ENCODE assay signal across 12 cellular contexts in the genomic region with DNA sequence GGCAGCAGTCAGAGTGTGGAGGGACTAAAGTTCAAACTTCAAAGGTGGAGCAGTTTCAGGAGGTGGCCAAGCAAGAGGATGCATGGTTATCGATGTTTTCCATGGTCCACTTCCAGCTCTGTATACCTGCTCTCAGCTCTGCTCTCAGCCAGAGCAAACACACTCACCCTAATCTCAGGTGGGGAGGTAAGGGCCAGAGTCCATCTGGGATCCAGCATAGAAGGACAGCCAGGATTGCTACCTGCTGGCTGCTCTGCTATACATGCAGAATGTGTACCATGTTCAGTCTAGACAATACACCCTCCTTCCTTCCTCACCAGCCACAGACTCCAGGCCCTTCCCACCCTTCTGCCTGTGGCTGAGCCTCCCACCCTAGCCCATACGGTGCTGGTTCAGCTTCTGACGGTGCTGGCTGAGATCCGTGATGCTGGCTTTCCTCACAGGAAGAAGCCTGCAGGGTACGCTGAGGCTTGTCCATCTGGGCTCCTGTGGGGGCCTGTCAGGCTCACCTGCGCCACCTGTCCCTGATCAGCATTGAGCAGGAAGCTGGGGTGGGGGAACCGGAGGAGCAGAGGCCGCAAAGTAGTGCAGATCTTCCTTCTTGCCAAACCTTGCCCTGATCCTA. TPM values are rescaled to one million over a fixed set of nuclear protein-coding genes. Genes with fewer than 3 reads are reported as not detected.
DNase-seq lines count a peak whose midpoint lies in the region; ATAC-seq and TF ChIP-seq lines count a peak whose summit lies in the region.
"Had no signal": no experiment of that assay in that cellular context is flagged by ENCODE, and none has a peak within 500 bp of the region (broad histone marks: within the 10 kb centered on the region; RNA-seq: fewer than 3 reads in every experiment).

No MANE protein-coding gene starts in this region.

- H3K36me3 Mint-ChIP-seq in activated CD4-positive, alpha-beta T cell treated with anti-CD3 and anti-CD28 coated beads, Interleukin-2, amount 10 ng/mL, durations not matched to agents 24 days and 14 days (ENCODE audit: low read depth) = peaks cover 13% of the 10 kb centered on the region
- peaks cover 5% of the 10 kb centered on the region for H3K36me3 Mint-ChIP-seq in endodermal cell (ENCODE audit: low read depth)

- no peak overlapping the region for H4K12ac ChIP-seq in trophoblast cell (ENCODE audit: low read depth, low read length)

- H4K91ac ChIP-seq in trophoblast cell (ENCODE audit: low read depth, low read length) = no peak overlapping the region

- no peak overlapping the region for H3K18ac ChIP-seq in trophoblast cell (ENCODE audit: low read length)

- no peaks in the 10 kb centered on the region for H3K36me3 ChIP-seq in endodermal cell (ENCODE audit: control insufficient read depth, insufficient read depth, low read length)
- H3K36me3 ChIP-seq in trophoblast cell (ENCODE audit: control insufficient read depth in 1 of 2, insufficient read depth in 2 of 2, low read length in 2 of 2) = peaks cover 2% of the 10 kb centered on the region in 2 experiments

- H3K27ac ChIP-seq in endodermal cell (ENCODE audit: low read depth, low read length) (no peak overlapping the region), trophoblast cell (ENCODE audit: low read depth, low read length) (no peak overlapping the region)

- H3K4me1 Mint-ChIP-seq in activated CD4-positive, alpha-beta T cell treated with anti-CD3 and anti-CD28 coated beads, Interleukin-2, amount 10 ng/mL, durations not matched to agents 24 days and 14 days = peaks cover 39% of the 10 kb centered on the region
- peaks cover 25% of the 10 kb centered on the region for H3K4me1 Mint-ChIP-seq in endodermal cell

- 81 to 86% methylated on average over 6 to 8 of the region's 8 CpGs for WGBS in endodermal cell (ENCODE audit: insufficient coverage in 1 of 2, insufficient read length in 1 of 2), 2 experiments
- WGBS in trophoblast cell (ENCODE audit: extremely low coverage, insufficient coverage, insufficient read length) = no CpG with 5 or more reads among the region's 8 CpGs

- no peak overlapping the region for H3K4me2 ChIP-seq in trophoblast cell (ENCODE audit: low read length)

- TF ChIP-seq CTCF in endodermal cell (conservative IDR thresholded peaks at IDR 0.05) = peak; percentile 48

- no peak overlapping the region for H3K4me3 Mint-ChIP-seq in activated CD4-positive, alpha-beta T cell treated with anti-CD3 and anti-CD28 coated beads, Interleukin-2, amount 10 ng/mL, durations not matched to agents 24 days and 14 days
- no peak overlapping the region for H3K4me3 Mint-ChIP-seq in endodermal cell

- H3K27me3 ChIP-seq in endodermal cell (ENCODE audit: control insufficient read depth, insufficient read depth, low read length, poor library complexity, severe bottlenecking) (peaks cover 14% of the 10 kb centered on the region), trophoblast cell (ENCODE audit: insufficient read depth, low read length) (no peaks in the 10 kb centered on the region)

- intact Hi-C loops in activated CD4-positive, alpha-beta T cell treated with anti-CD3 and anti-CD28 coated beads, Interleukin-2, amount 10 ng/mL, durations not matched to agents 24 days and 14 days (cut with micrococcal nuclease) = no loop called here

- H3K9ac ChIP-seq in endodermal cell (ENCODE audit: extremely low read depth, low read length, poor library complexity, severe bottlenecking) (no peak overlapping the region), trophoblast cell (ENCODE audit: low read length) (no peak overlapping the region)

- no peak overlapping the region for H2AK5ac ChIP-seq in trophoblast cell (ENCODE audit: low read length)

- peaks cover 12% of the 10 kb centered on the region for H3K79me1 ChIP-seq in trophoblast cell (ENCODE audit: low read length)

- H2AFZ ChIP-seq in trophoblast cell (ENCODE audit: insufficient read depth, low read length, poor library complexity) = no peak overlapping the region

- no peaks in the 10 kb centered on the region for H3K9me3 Mint-ChIP-seq in activated CD4-positive, alpha-beta T cell treated with anti-CD3 and anti-CD28 coated beads, Interleukin-2, amount 10 ng/mL, durations not matched to agents 24 days and 14 days
- no peaks in the 10 kb centered on the region for H3K9me3 Mint-ChIP-seq in endodermal cell

- DNase-seq in activated CD4-positive, alpha-beta T cell treated with anti-CD3 and anti-CD28 coated beads, Interleukin-2, amount 10 ng/mL, durations not matched to agents 24 days and 14 days = peak; percentile 64
- no peak for DNase-seq in activated CD4-positive, alpha-beta T cell treated with anti-CD3 and anti-CD28 coated beads for 48 hours
- DNase-seq in NCI-H69 (lab: John Stamatoyannopoulos, UW) (peak; percentile 69), endodermal cell (peak; percentile 81), trophoblast cell (no peak), activated T-cell treated with anti-CD3 and anti-CD28 coated beads for 4 hours (no peak)
- DNase-seq: central memory CD4-positive, alpha-beta T cell; foreskin melanocyte; NCI-H446 treated with DMSO at 0.1 percent for 48 hours; retina had no signal

- H3K79me2 ChIP-seq in trophoblast cell (ENCODE audit: control insufficient read depth, insufficient read depth, low read length, poor library complexity) = peaks cover 7% of the 10 kb centered on the region

- no peak overlapping the region for H4K8ac ChIP-seq in trophoblast cell (ENCODE audit: low read depth, low read length)

- no peak overlapping the region for H2BK120ac ChIP-seq in trophoblast cell (ENCODE audit: insufficient read depth, low read length, poor library complexity)

- no peaks in the 10 kb centered on the region for H3K4me1 ChIP-seq in endodermal cell (ENCODE audit: control insufficient read depth, insufficient read depth, low read length)
- peaks cover 10 to 20% of the 10 kb centered on the region in 2 experiments for H3K4me1 ChIP-seq in trophoblast cell (ENCODE audit: control insufficient read depth in 1 of 2, insufficient read depth in 2 of 2, low read length in 2 of 2)

- H3K4me3 ChIP-seq in endodermal cell (ENCODE audit: low read length) = no peak overlapping the region
- peak overlapping the region; percentile 23 for H3K4me3 ChIP-seq in trophoblast cell (ENCODE audit: low read depth, low read length)

- H3K23ac ChIP-seq in trophoblast cell (ENCODE audit: low read length) = no peak overlapping the region

- no peaks in the 10 kb centered on the region for H3K27me3 Mint-ChIP-seq in activated CD4-positive, alpha-beta T cell treated with anti-CD3 and anti-CD28 coated beads, Interleukin-2, amount 10 ng/mL, durations not matched to agents 24 days and 14 days
- H3K27me3 Mint-ChIP-seq in endodermal cell (ENCODE audit: insufficient read depth) = peaks cover 6% of the 10 kb centered on the region

- H3K27ac Mint-ChIP-seq in activated CD4-positive, alpha-beta T cell treated with anti-CD3 and anti-CD28 coated beads, Interleukin-2, amount 10 ng/mL, durations not matched to agents 24 days and 14 days = no peak overlapping the region
- H3K27ac Mint-ChIP-seq in endodermal cell = peak overlapping the region; percentile 69

- H2BK5ac ChIP-seq in trophoblast cell (ENCODE audit: low read depth, low read length, poor library complexity) = no peak overlapping the region

- no peak overlapping the region for H2BK12ac ChIP-seq in trophoblast cell (ENCODE audit: low read length)

- H3K9me3 ChIP-seq in endodermal cell (ENCODE audit: control insufficient read depth, low read length) (no peaks in the 10 kb centered on the region), trophoblast cell (ENCODE audit: insufficient read depth, low read depth, low read length) (peaks cover 3% of the 10 kb centered on the region)

- ATAC-seq in GM21360 (IDR thresholded peaks at IDR 0.05; ENCODE audit: unreplicated experiment) = no peak
- no peak for ATAC-seq in GM18520 (IDR thresholded peaks at IDR 0.05; ENCODE audit: unreplicated experiment)

- no peak overlapping the region for H3K4ac ChIP-seq in trophoblast cell (ENCODE audit: low read depth, low read length)

- no peak overlapping the region for H3K14ac ChIP-seq in trophoblast cell (ENCODE audit: low read length)

RNA-seq across cellular contexts. Expression of a gene that starts 2.4 kb away (rescaled TPM):
- 4.5 and 7.4 TPM in 2 replicates for total RNA-seq in activated CD4-positive, alpha-beta T cell treated with anti-CD3 and anti-CD28 coated beads, Interleukin-2, amount 10 ng/mL, durations not matched to agents 24 days and 14 days
- 1 to 10 TPM; 2.1 to 2.4 TPM for total RNA-seq in endodermal cell
- 0.46 TPM for polyA plus RNA-seq in endodermal cell (2013, experiment 1 of 2)
- polyA plus RNA-seq in endodermal cell (2013, experiment 2 of 2) = 0.83 TPM
- 0.46 and 0.67 TPM in 2 replicates for polyA plus RNA-seq in trophoblast cell (2013)

RNA-seq across cellular contexts. Expression of a gene that starts 2.7 kb away (rescaled TPM):
- 63.0 and 65.4 TPM in 2 replicates for total RNA-seq in activated CD4-positive, alpha-beta T cell treated with anti-CD3 and anti-CD28 coated beads, Interleukin-2, amount 10 ng/mL, durations not matched to agents 24 days and 14 days
- total RNA-seq in endodermal cell = 10 to 100 TPM; 46.2 to 46.6 TPM
- polyA plus RNA-seq in endodermal cell (2013, experiment 1 of 2) = 34.2 TPM
- 29.1 TPM for polyA plus RNA-seq in endodermal cell (2013, experiment 2 of 2)
- 24.7 and 26.0 TPM in 2 replicates for polyA plus RNA-seq in trophoblast cell (2013)

RNA-seq across cellular contexts. Expression of a gene that starts 15.6 kb away (rescaled TPM):
- 40.8 and 49.7 TPM in 2 replicates for total RNA-seq in activated CD4-positive, alpha-beta T cell treated with anti-CD3 and anti-CD28 coated beads, Interleukin-2, amount 10 ng/mL, durations not matched to agents 24 days and 14 days
- 10 to 100 TPM; 40.4 to 41.3 TPM for total RNA-seq in endodermal cell
- polyA plus RNA-seq in endodermal cell (2013, experiment 1 of 2) = 72.3 TPM
- polyA plus RNA-seq in endodermal cell (2013, experiment 2 of 2) = 58.7 TPM
- polyA plus RNA-seq in trophoblast cell (2013) = 25.9 and 26.1 TPM in 2 replicates

RNA-seq across cellular contexts. Expression of a gene that starts 28.2 kb away (rescaled TPM):
- total RNA-seq in activated CD4-positive, alpha-beta T cell treated with anti-CD3 and anti-CD28 coated beads, Interleukin-2, amount 10 ng/mL, durations not matched to agents 24 days and 14 days = not detected in 2 replicates
- 10 to 100 TPM; 19.5 to 19.7 TPM for total RNA-seq in endodermal cell
- polyA plus RNA-seq in endodermal cell (2013, experiment 1 of 2) = 26.5 TPM
- polyA plus RNA-seq in endodermal cell (2013, experiment 2 of 2) = 26.2 TPM
- polyA plus RNA-seq in trophoblast cell (2013) = 28.6 and 29.2 TPM in 2 replicates

RNA-seq across cellular contexts. Expression of a gene that starts 59.0 kb away (rescaled TPM):
- not detected in 2 replicates for total RNA-seq in activated CD4-positive, alpha-beta T cell treated with anti-CD3 and anti-CD28 coated beads, Interleukin-2, amount 10 ng/mL, durations not matched to agents 24 days and 14 days
- 10 to 100 TPM; 24.8 to 34.1 TPM for total RNA-seq in endodermal cell
- polyA plus RNA-seq in endodermal cell (2013, experiment 1 of 2) = 90.1 TPM
- polyA plus RNA-seq in endodermal cell (2013, experiment 2 of 2) = 70.2 TPM
- 33.4 and 33.6 TPM in 2 replicates for polyA plus RNA-seq in trophoblast cell (2013)

Comparison
In these comparisons a context has a peak if more than half of its experiments do, and no peak if none do; other contexts are left out.
1. DNase-seq: peak in activated CD4-positive, alpha-beta T cell treated with anti-CD3 and anti-CD28 coated beads, Interleukin-2, amount 10 ng/mL, durations not matched to agents 24 days and 14 days (single experiment), NCI-H69 (single experiment) and endodermal cell (single experiment); none in activated CD4-positive, alpha-beta T cell treated with anti-CD3 and anti-CD28 coated beads for 48 hours (single experiment), trophoblast cell (0 of 2) and activated T-cell treated with anti-CD3 and anti-CD28 coated beads for 4 hours (single experiment).